Comparison of ENCODE assay signal across 20 cellular contexts in genomic region chr17:42866631-42867575, GRCh38. TPM values are rescaled to one million over a fixed set of nuclear protein-coding genes. Genes with fewer than 3 reads are reported as not detected.
"Had no signal": no experiment of that assay in that cellular context is flagged by ENCODE, and none has a peak within 500 bp of the region (broad histone marks: within the 10 kb centered on the region; RNA-seq: fewer than 3 reads in every experiment).

No MANE protein-coding gene starts in this region.

- H3K27ac ChIP-seq: heart left ventricle, sigmoid colon, thoracic aorta had no signal

- ATAC-seq: heart left ventricle; natural killer cell treated with Interleukin-12 subunit alpha and Interleukin-12 subunit beta and Interleukin-15 and Interleukin-18, amount 100 ng/mL, for 72 hours had no signal

- FAIRE-seq: endometrium had no signal

- H3K9me3 ChIP-seq: sigmoid colon, thoracic aorta had no signal

- H3K36me3 ChIP-seq: heart left ventricle, upper lobe of left lung had no signal

- H3K4me3 ChIP-seq: heart left ventricle, lung, sigmoid colon, thoracic aorta, upper lobe of left lung had no signal

- H3K27me3 ChIP-seq: heart left ventricle, sigmoid colon, upper lobe of left lung had no signal

- DNase-seq: activated CD4-positive, alpha-beta T cell treated with anti-CD3 and anti-CD28 coated beads, Interleukin-2, amount 50 U/mL, for 4 hours; activated naive CD4-positive, alpha-beta T cell treated with Interleukin-2 at 50 U/mL for 16 hours; activated naive CD8-positive, alpha-beta T cell treated with anti-CD3 and anti-CD28 coated beads for 36 hours; activated T-cell treated with anti-CD3 and anti-CD28 coated beads, Interleukin-2, amount 50 U/mL, for 48 hours; amniotic stem cell; islet precursor cell; sigmoid colon; stimulated activated CD4-positive, alpha-beta T cell treated with anti-CD3 and anti-CD28 coated beads, Interleukin-4, amount 100 ng/mL, for 1 hour; stimulated activated naive CD4-positive, alpha-beta T cell; T-helper 9 cell; upper lobe of left lung had no signal

RNA-seq across cellular contexts. Expression of gene AOC3, which starts 15.9 kb away (rescaled TPM):
- total RNA-seq: epithelial cell of proximal tubule had no signal

RNA-seq across cellular contexts. Expression of gene AOC2, which starts 22.5 kb away (rescaled TPM):
- total RNA-seq: epithelial cell of proximal tubule had no signal

RNA-seq across cellular contexts. Expression of gene G6PC1, which starts 33.7 kb away (rescaled TPM):
- total RNA-seq: activated naive CD8-positive, alpha-beta T cell treated with anti-CD3 and anti-CD28 coated beads for 36 hours; epithelial cell of proximal tubule; fibroblast of villous mesenchyme; heart left ventricle; natural killer cell treated with Interleukin-12 subunit alpha and Interleukin-12 subunit beta and Interleukin-15 and Interleukin-18, amount 100 ng/mL, for 72 hours; renal cortical epithelial cell; sigmoid colon; T-helper 1 cell treated with Interleukin-12 subunit alpha and Interleukin-12 subunit beta and Interleukin-4 antibody, amounts not matched to agents 30 ng/mL and 1 ng/mL, for 36 hours; thoracic aorta; upper lobe of left lung had no signal
- polyA plus RNA-seq: heart left ventricle, lung had no signal
